Comparison of ENCODE assay signal across 1 cellular context in the genomic region with DNA sequence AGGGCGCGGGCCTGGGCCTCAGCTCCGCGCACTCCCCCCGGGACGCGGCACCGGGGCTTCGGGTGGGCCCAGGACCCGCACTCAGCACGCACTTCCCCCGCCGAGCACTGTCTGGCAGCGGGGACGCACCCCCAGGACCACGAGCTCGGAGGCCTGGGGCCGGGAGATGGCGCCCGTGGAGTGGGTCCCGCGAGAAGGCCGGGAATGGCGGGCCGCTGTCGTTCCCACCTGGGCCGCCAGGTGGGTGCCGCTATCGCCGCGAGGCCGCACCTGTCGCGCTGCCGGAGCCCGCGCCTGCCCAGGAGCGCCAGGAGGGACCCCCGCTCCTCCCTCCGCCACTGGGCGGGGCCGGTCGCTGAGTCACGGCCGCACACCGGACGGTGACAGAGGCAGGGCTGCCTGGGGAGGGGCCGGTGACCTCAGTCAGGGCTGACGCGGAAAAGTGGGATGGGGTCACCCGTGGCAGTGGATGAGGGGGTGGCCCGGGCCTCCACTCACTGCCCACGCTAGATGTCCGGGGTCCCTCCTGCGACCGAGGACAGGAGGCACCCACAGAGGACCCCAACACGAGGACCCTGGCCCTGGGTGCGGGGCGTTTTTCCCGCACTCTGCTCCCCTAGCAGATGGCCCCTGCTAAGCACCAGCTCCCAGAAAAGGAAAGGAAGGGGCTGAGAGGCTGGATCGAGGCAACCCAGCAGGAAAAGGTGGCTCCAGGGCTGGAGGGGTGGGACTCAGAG.
A peak's percentile ranks its signal among the peaks of the same experiment; 100 is the strongest.
TF ChIP-seq lines count a peak whose summit lies in the region.

No MANE protein-coding gene starts in this region.

TF ChIP-seq in WTC11, 78 proteins besides CTCF, POLR2A, EP300 and RAD21 (continued from another document):
- TF ChIP-seq, protein P1, sequence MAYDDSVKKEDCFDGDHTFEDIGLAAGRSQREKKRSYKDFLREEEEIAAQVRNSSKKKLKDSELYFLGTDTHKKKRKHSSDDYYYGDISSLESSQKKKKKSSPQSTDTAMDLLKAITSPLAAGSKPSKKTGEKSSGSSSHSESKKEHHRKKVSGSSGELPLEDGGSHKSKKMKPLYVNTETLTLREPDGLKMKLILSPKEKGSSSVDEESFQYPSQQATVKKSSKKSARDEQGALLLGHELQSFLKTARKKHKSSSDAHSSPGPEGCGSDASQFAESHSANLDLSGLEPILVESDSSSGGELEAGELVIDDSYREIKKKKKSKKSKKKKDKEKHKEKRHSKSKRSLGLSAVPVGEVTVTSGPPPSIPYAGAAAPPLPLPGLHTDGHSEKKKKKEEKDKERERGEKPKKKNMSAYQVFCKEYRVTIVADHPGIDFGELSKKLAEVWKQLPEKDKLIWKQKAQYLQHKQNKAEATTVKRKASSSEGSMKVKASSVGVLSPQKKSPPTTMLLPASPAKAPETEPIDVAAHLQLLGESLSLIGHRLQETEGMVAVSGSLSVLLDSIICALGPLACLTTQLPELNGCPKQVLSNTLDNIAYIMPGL (CRISPR knock-in tag; IDR thresholded peaks at IDR 0.05): peak; percentile 84; the same call in 1 of the 2 replicates
- TF ChIP-seq NR3C1 (CRISPR knock-in tag; conservative IDR thresholded peaks at IDR 0.05; ENCODE audit: low read depth) (no peak), KAT7 (CRISPR knock-in tag; IDR thresholded peaks at IDR 0.05; ENCODE audit: borderline replicate concordance) (no peak), ATF1 (CRISPR knock-in tag; IDR thresholded peaks at IDR 0.05) (no peak), TEAD1 (CRISPR knock-in tag; IDR thresholded peaks at IDR 0.05) (no peak), SMAD4 (CRISPR knock-in tag; IDR thresholded peaks at IDR 0.05) (no peak), ZNF671 (CRISPR knock-in tag; IDR thresholded peaks at IDR 0.05) (no peak), ZNF232 (CRISPR knock-in tag; IDR thresholded peaks at IDR 0.05) (peak; percentile 8; the same call in 1 of the 2 replicates), NR1H2 (CRISPR knock-in tag; IDR thresholded peaks at IDR 0.05) (no peak)
- TF ChIP-seq, protein P2, sequence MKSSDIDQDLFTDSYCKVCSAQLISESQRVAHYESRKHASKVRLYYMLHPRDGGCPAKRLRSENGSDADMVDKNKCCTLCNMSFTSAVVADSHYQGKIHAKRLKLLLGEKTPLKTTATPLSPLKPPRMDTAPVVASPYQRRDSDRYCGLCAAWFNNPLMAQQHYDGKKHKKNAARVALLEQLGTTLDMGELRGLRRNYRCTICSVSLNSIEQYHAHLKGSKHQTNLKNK (CRISPR knock-in tag; IDR thresholded peaks at IDR 0.05): no peak
- TF ChIP-seq, protein P3, sequence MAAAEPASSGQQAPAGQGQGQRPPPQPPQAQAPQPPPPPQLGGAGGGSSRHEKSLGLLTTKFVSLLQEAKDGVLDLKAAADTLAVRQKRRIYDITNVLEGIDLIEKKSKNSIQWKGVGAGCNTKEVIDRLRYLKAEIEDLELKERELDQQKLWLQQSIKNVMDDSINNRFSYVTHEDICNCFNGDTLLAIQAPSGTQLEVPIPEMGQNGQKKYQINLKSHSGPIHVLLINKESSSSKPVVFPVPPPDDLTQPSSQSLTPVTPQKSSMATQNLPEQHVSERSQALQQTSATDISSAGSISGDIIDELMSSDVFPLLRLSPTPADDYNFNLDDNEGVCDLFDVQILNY (CRISPR knock-in tag; IDR thresholded peaks at IDR 0.05): peak; percentile 19; the same call in 1 of the 2 replicates
- TF ChIP-seq, protein P4, sequence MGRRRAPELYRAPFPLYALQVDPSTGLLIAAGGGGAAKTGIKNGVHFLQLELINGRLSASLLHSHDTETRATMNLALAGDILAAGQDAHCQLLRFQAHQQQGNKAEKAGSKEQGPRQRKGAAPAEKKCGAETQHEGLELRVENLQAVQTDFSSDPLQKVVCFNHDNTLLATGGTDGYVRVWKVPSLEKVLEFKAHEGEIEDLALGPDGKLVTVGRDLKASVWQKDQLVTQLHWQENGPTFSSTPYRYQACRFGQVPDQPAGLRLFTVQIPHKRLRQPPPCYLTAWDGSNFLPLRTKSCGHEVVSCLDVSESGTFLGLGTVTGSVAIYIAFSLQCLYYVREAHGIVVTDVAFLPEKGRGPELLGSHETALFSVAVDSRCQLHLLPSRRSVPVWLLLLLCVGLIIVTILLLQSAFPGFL (CRISPR knock-in tag; IDR thresholded peaks at IDR 0.05; ENCODE audit: borderline replicate concordance): no peak
